ENCODE assay signal across 8 cellular contexts in genomic region chr19:41263042-41263849, GRCh38. TPM values are rescaled to one million over a fixed set of nuclear protein-coding genes. Genes with fewer than 3 reads are reported as not detected.
DNase-seq lines count a peak whose midpoint lies in the region; ATAC-seq, FAIRE-seq and TF ChIP-seq lines count a peak whose summit lies in the region.

No MANE protein-coding gene starts in this region.

- peaks cover 0 to 4% of the 10 kb centered on the region in 2 experiments; a peak in 2 of 5 replicates for H3K9me3 Mint-ChIP-seq in H9

- peak overlapping the region; percentile 4; the same call in 1 of the 2 replicates for H3K4ac ChIP-seq in H9 (ENCODE audit: low read depth, low read length)

- no peak overlapping the region for H2BK120ac ChIP-seq in H9 (ENCODE audit: low read depth, low read length, poor library complexity, severe bottlenecking)

- in situ Hi-C loops in HepG2 (cut with HindIII; ENCODE audit: extremely low pct_ligation_motif_present, low pct_unique_long_range_greater_than_20kb) = loop anchor here (5.0 kb wide), 2 partner anchors 36 to 61 kb away; no protein-coding TSS in a partner anchor

- no CpG with 5 or more reads among the region's 46 CpGs for WGBS in H9 (ENCODE audit: extremely low coverage, insufficient read length, low lambda C conversion rate)
- WGBS in HepG2 (ENCODE audit: low lambda C conversion rate) = 0% methylated on average over 30 of the region's 46 CpGs

- peak overlapping the region; percentile 42 for H2BK12ac ChIP-seq in H9 (ENCODE audit: insufficient read length, low read depth, low read length)

- H3K79me1 ChIP-seq in H9 (ENCODE audit: insufficient read depth, low read depth, low read length, poor library complexity, severe bottlenecking) = peaks cover 6% of the 10 kb centered on the region

- H3K56ac ChIP-seq in H9 (ENCODE audit: insufficient read length, low read depth, low read length) = peak overlapping the region; percentile 89

- H2BK20ac ChIP-seq in H9 (ENCODE audit: low read depth, low read length, poor library complexity, severe bottlenecking) = no peak overlapping the region

- TF ChIP-seq CTCF in H9 (conservative IDR thresholded peaks at IDR 0.05) (no peak), HepG2 (CRISPR knock-in tag; IDR thresholded peaks at IDR 0.05) (no peak)

- peaks cover 2 to 10% of the 10 kb centered on the region in 2 experiments for H3K36me3 ChIP-seq in HepG2 (replicated peaks in 1 of 2; ENCODE audit: control insufficient read depth in 1 of 2, insufficient read depth in 2 of 2, low read length in 2 of 2)

- H3K4me2 ChIP-seq in H9 (ENCODE audit: insufficient read depth, insufficient read length, low read length) (peak overlapping the region; percentile 83), HepG2 (ENCODE audit: low read depth, low read length) (peak overlapping the region; percentile 92)

- DNase-seq in GDM1 (lab: John Stamatoyannopoulos, UW) (peak; percentile 67), H9 (peak; percentile 44), NCI-H187 (lab: John Stamatoyannopoulos, UW) (peak; percentile 55 to 98), cerebellum (ENCODE audit: low spot score) (peak; percentile 79), HepG2 (ENCODE audit: low spot score) (peak; percentile 35)
- peak; percentile 66 for DNase-seq in activated CD4-positive, alpha-beta T cell treated with anti-CD3 and anti-CD28 coated beads for 1 hour
- peak; percentile 58 to 79 for DNase-seq in stimulated activated CD4-positive, alpha-beta T cell treated with anti-CD3 and anti-CD28 coated beads, Interleukin-4, amount 100 ng/mL, for 4 hours

- H3K27ac ChIP-seq in H9 (ENCODE audit: insufficient read length, low read depth, low read length) (peak overlapping the region; percentile 98), HepG2 (ENCODE audit: extremely low read length, insufficient read depth, low read length) (peak overlapping the region; percentile 96)

- H3K23ac ChIP-seq in H9 (ENCODE audit: insufficient read length, low read depth, low read length) = no peak overlapping the region

- peak overlapping the region; percentile 44 for H3K14ac ChIP-seq in H9 (ENCODE audit: insufficient read depth, low read length)

- ATAC-seq in HepG2 (peak; percentile 77), HG02840 (IDR thresholded peaks at IDR 0.05; ENCODE audit: low FRiP score, unreplicated experiment) (no peak)

- FAIRE-seq in HepG2 (lab: Jason Lieb, UNC) = no peak

- peak; percentile 61 to 84; a peak in 3 of 4 replicates for TF ChIP-seq POLR2A in HepG2 (IDR thresholded peaks at IDR 0.05; ENCODE audit: insufficient read depth in 1 of 2, low read depth in 2 of 2, low read length in 2 of 2)

- H3K27me3 ChIP-seq in H9 (ENCODE audit: insufficient read depth, low read length) (no peaks in the 10 kb centered on the region), HepG2 (ENCODE audit: control insufficient read depth in 1 of 2, insufficient read depth in 2 of 2, low read length in 2 of 2) (no peaks in the 10 kb centered on the region; a peak in 1 of 5 replicates)

- TF ChIP-seq RAD21 in HepG2 (CRISPR knock-in tag; IDR thresholded peaks at IDR 0.05) = no peak

- intact Hi-C loops in HepG2 (cut with micrococcal nuclease; ENCODE audit: unreplicated experiment) = loop anchor here (2.0 kb wide), 1 partner anchor 46 kb away; no protein-coding TSS in a partner anchor

- POLR2A ChIA-PET in HepG2 (lab: Yijun Ruan, JAX) = interaction anchor here (0.6 to 4.5 kb wide), 26 partner anchors 13 to 801 kb away, joined by 3 to 104 read pairs (median 7); partner anchors contain the start of genes B3GNT8, B9D2, CCDC97 and CYP2S1

- H3K4me1 Mint-ChIP-seq in H9 = peaks cover 30% of the 10 kb centered on the region in 2 experiments

- peaks cover 20 to 53% (median 41%) of the 10 kb centered on the region in 3 experiments for H3K36me3 Mint-ChIP-seq in H9 (ENCODE audit: insufficient read depth in 1 of 3, low read depth in 3 of 3)

- TF ChIP-seq EP300 in HepG2 (IDR thresholded peaks at IDR 0.05; ENCODE audit: low read depth in 2 of 2, low read length in 2 of 2) (peak in 1 of 2 experiments; percentile 3; a peak in 1 of 4 replicates), HepG2 (CRISPR knock-in tag; IDR thresholded peaks at IDR 0.05; ENCODE audit: borderline replicate concordance) (no peak)

- H2BK5ac ChIP-seq in H9 (ENCODE audit: insufficient read length, low read length) = peak overlapping the region; percentile 92

- H4K5ac ChIP-seq in H9 (ENCODE audit: insufficient read length, low read depth, low read length) = peak overlapping the region; percentile 73

- CTCF ChIA-PET in HepG2 (lab: Yijun Ruan, JAX; ENCODE audit: low intra/inter-chr PET ratio, low total read pairs) = interaction anchor here (3.8 kb wide), 1 partner anchor 59 kb away, joined by 55 read pairs; no protein-coding TSS in a partner anchor

- BruUV-seq in HepG2 (replicated peaks; lab: Mats Ljungman, UMichigan) = TSS peak; percentile 92

- peak overlapping the region; percentile 73 to 90 (median 80) for H3K4me3 ChIP-seq in HepG2 (replicated peaks in 1 of 3; ENCODE audit: insufficient read depth in 1 of 3, low read depth in 2 of 3, low read length in 3 of 3)

- no peak overlapping the region for H2AK5ac ChIP-seq in H9 (ENCODE audit: insufficient read length, low read length)

- peak overlapping the region; percentile 99 to 100 (median 99) for H3K27ac Mint-ChIP-seq in H9

- no peak overlapping the region for H3T11ph ChIP-seq in H9 (ENCODE audit: low read length)

- peak overlapping the region; percentile 29 for H3K18ac ChIP-seq in H9 (ENCODE audit: insufficient read length, low read depth, low read length)

- H3K4me1 ChIP-seq in H9 (ENCODE audit: insufficient read depth, low read length) (no peaks in the 10 kb centered on the region), HepG2 (ENCODE audit: insufficient read depth, low read length) (peaks cover 28% of the 10 kb centered on the region)

- H3K79me2 ChIP-seq in H9 (ENCODE audit: insufficient read depth, low read length) (peaks cover 28% of the 10 kb centered on the region), HepG2 (ENCODE audit: insufficient read depth, low read length) (peaks cover 39% of the 10 kb centered on the region)

- H3K9ac ChIP-seq in H9 (ENCODE audit: extremely low read depth, insufficient read length, low read length) (peak overlapping the region; percentile 91), HepG2 (ENCODE audit: insufficient read depth, low read depth, low read length) (peak overlapping the region; percentile 97)

- H3K9me3 ChIP-seq in H9 (ENCODE audit: control insufficient read depth, low read depth, low read length) (no peaks in the 10 kb centered on the region), HepG2 (ENCODE audit: low read length) (no peaks in the 10 kb centered on the region)

- no peak overlapping the region for H2AFZ ChIP-seq in H9 (ENCODE audit: low read length)
- no peak overlapping the region for H2AFZ ChIP-seq in HepG2 (ENCODE audit: low read length)

- H4K91ac ChIP-seq in H9 (ENCODE audit: insufficient read length, low read depth, low read length) = peak overlapping the region; percentile 1

- H4K20me1 ChIP-seq in H9 (ENCODE audit: control insufficient read depth, insufficient read depth, insufficient read length) = no peaks in the 10 kb centered on the region
- no peaks in the 10 kb centered on the region for H4K20me1 ChIP-seq in HepG2 (ENCODE audit: insufficient read depth, low read length)

- no peak overlapping the region for H2BK15ac ChIP-seq in H9 (ENCODE audit: low read depth, low read length)

- H3K27me3 Mint-ChIP-seq in H9 (ENCODE audit: low read depth) = peaks cover 1% of the 10 kb centered on the region; the same call in 1 of the 2 replicates

- peak overlapping the region; percentile 99 to 100 for H3K4me3 Mint-ChIP-seq in H9

- peaks cover 18% of the 10 kb centered on the region for H3K23me2 ChIP-seq in H9 (ENCODE audit: insufficient read length, low read depth, low read length, poor library complexity, severe bottlenecking)

- no peak overlapping the region for H4K8ac ChIP-seq in H9 (replicated peaks; ENCODE audit: insufficient read length, low read depth, low read length)

RNA-seq across cellular contexts. Expression of gene HNRNPUL1, which starts 0.9 kb away (rescaled TPM):
- total RNA-seq in H9 (2021) (309 and 315 TPM in 2 replicates), cerebellum (77.0 TPM), HepG2 (2016; rRNA removed; fragmentation: Illumina TruSeq; extraction: Trizol) (81.7 and 88.8 TPM in 2 replicates)
- 30.9 and 33.3 TPM in 2 replicates for total RNA-seq in HepG2 (2016; cell fraction: cytosol; rRNA removed; fragmentation: Illumina TruSeq; extraction: Trizol; ENCODE audit: low read depth)
- 77.3 and 84.2 TPM in 2 replicates for total RNA-seq in HepG2 (2016; cell fraction: insoluble cytoplasmic fraction; rRNA removed; fragmentation: Illumina TruSeq; extraction: Trizol)
- 78.7 and 78.8 TPM in 2 replicates for total RNA-seq in HepG2 (2016; cell fraction: membrane; rRNA removed; fragmentation: Illumina TruSeq; extraction: Trizol)
- 62.2 and 71.6 TPM in 2 replicates for total RNA-seq in HepG2 (2016; cell fraction: nucleus; rRNA removed; fragmentation: Illumina TruSeq; extraction: Trizol)
- 29.7 and 30.9 TPM in 2 replicates for polyA plus RNA-seq in HepG2 (2011; rRNA removed)
- 16.7 and 21.1 TPM in 2 replicates for polyA plus RNA-seq in HepG2 (2011; cell fraction: cytosol; rRNA removed)
- 36.0 and 41.1 TPM in 2 replicates for polyA plus RNA-seq in HepG2 (2011; cell fraction: nucleus; rRNA removed)
- 62.3 and 78.5 TPM in 2 replicates for polyA plus RNA-seq in HepG2 (2012)
- polyA plus RNA-seq in HepG2 (2016; cell fraction: cytosol; fragmentation: Illumina TruSeq; extraction: Trizol; ENCODE audit: low read depth) = 43.7 and 48.0 TPM in 2 replicates
- 126 and 151 TPM in 2 replicates for polyA plus RNA-seq in HepG2 (2016; cell fraction: insoluble cytoplasmic fraction; fragmentation: Illumina TruSeq; extraction: Trizol; ENCODE audit: low read depth)
- polyA plus RNA-seq in HepG2 (2016; cell fraction: membrane; fragmentation: Illumina TruSeq; extraction: Trizol; ENCODE audit: low read depth) = 99.0 and 109 TPM in 2 replicates
- 102 and 113 TPM in 2 replicates for polyA plus RNA-seq in HepG2 (2016; cell fraction: nucleus; fragmentation: Illumina TruSeq; extraction: Trizol; ENCODE audit: insufficient read depth, low read depth)
- polyA minus RNA-seq in HepG2 (2011; rRNA and poly(A)+ RNA removed; ENCODE audit: low replicate concordance) = 47.6 and 50.7 TPM in 2 replicates
- 23.6 and 33.9 TPM in 2 replicates for polyA minus RNA-seq in HepG2 (2011; cell fraction: cytosol; rRNA and poly(A)+ RNA removed)
- 61.9 and 71.0 TPM in 2 replicates for polyA minus RNA-seq in HepG2 (2011; cell fraction: nucleus; rRNA and poly(A)+ RNA removed)

RNA-seq across cellular contexts. Expression of gene AXL, which starts 44.2 kb away (rescaled TPM):
- total RNA-seq in H9 (2021) (29.4 and 30.3 TPM in 2 replicates), cerebellum (10.6 TPM), HepG2 (2016; rRNA removed; fragmentation: Illumina TruSeq; extraction: Trizol) (0.31 and 0.71 TPM in 2 replicates)
- 0.18 and 0.20 TPM in 2 replicates for total RNA-seq in HepG2 (2016; cell fraction: cytosol; rRNA removed; fragmentation: Illumina TruSeq; extraction: Trizol; ENCODE audit: low read depth)
- 0.54 and 0.67 TPM in 2 replicates for total RNA-seq in HepG2 (2016; cell fraction: insoluble cytoplasmic fraction; rRNA removed; fragmentation: Illumina TruSeq; extraction: Trizol)
- total RNA-seq in HepG2 (2016; cell fraction: membrane; rRNA removed; fragmentation: Illumina TruSeq; extraction: Trizol) = 0.59 and 0.79 TPM in 2 replicates
- total RNA-seq in HepG2 (2016; cell fraction: nucleus; rRNA removed; fragmentation: Illumina TruSeq; extraction: Trizol) = 1.1 and 1.8 TPM in 2 replicates
- 5.7 and 5.9 TPM in 2 replicates for polyA plus RNA-seq in HepG2 (2011; rRNA removed)
- polyA plus RNA-seq in HepG2 (2011; cell fraction: cytosol; rRNA removed) = 4.3 and 4.8 TPM in 2 replicates
- 5.2 and 8.0 TPM in 2 replicates for polyA plus RNA-seq in HepG2 (2011; cell fraction: nucleus; rRNA removed)
- polyA plus RNA-seq in HepG2 (2012) = 2.9 and 4.5 TPM in 2 replicates
- polyA plus RNA-seq in HepG2 (2016; cell fraction: cytosol; fragmentation: Illumina TruSeq; extraction: Trizol; ENCODE audit: low read depth) = 0.09 and 0.10 TPM in 2 replicates
- polyA plus RNA-seq in HepG2 (2016; cell fraction: insoluble cytoplasmic fraction; fragmentation: Illumina TruSeq; extraction: Trizol; ENCODE audit: low read depth) = 0.39 and 0.46 TPM in 2 replicates
- 0.32 and 0.35 TPM in 2 replicates for polyA plus RNA-seq in HepG2 (2016; cell fraction: membrane; fragmentation: Illumina TruSeq; extraction: Trizol; ENCODE audit: low read depth)
- 1.3 and 1.4 TPM in 2 replicates for polyA plus RNA-seq in HepG2 (2016; cell fraction: nucleus; fragmentation: Illumina TruSeq; extraction: Trizol; ENCODE audit: insufficient read depth, low read depth)
- 26.1 and 95.6 TPM in 2 replicates for polyA minus RNA-seq in HepG2 (2011; rRNA and poly(A)+ RNA removed; ENCODE audit: low replicate concordance)
- 11.6 and 12.8 TPM in 2 replicates for polyA minus RNA-seq in HepG2 (2011; cell fraction: cytosol; rRNA and poly(A)+ RNA removed)
- polyA minus RNA-seq in HepG2 (2011; cell fraction: nucleus; rRNA and poly(A)+ RNA removed) = 5.0 and 5.1 TPM in 2 replicates

RNA-seq across cellular contexts. Expression of gene CCDC97, which starts 46.7 kb away (rescaled TPM):
- 37.2 and 39.4 TPM in 2 replicates for total RNA-seq in H9 (2021)
- total RNA-seq in cerebellum = 8.3 TPM
- total RNA-seq in HepG2 (2016; rRNA removed; fragmentation: Illumina TruSeq; extraction: Trizol) = 7.1 and 7.3 TPM in 2 replicates
- 1.5 and 3.3 TPM in 2 replicates for total RNA-seq in HepG2 (2016; cell fraction: cytosol; rRNA removed; fragmentation: Illumina TruSeq; extraction: Trizol; ENCODE audit: low read depth)
- total RNA-seq in HepG2 (2016; cell fraction: insoluble cytoplasmic fraction; rRNA removed; fragmentation: Illumina TruSeq; extraction: Trizol) = 6.7 and 7.8 TPM in 2 replicates
- 4.3 and 5.8 TPM in 2 replicates for total RNA-seq in HepG2 (2016; cell fraction: membrane; rRNA removed; fragmentation: Illumina TruSeq; extraction: Trizol)
- 5.8 and 7.6 TPM in 2 replicates for total RNA-seq in HepG2 (2016; cell fraction: nucleus; rRNA removed; fragmentation: Illumina TruSeq; extraction: Trizol)
- 6.2 and 7.2 TPM in 2 replicates for polyA plus RNA-seq in HepG2 (2011; rRNA removed)
- 6.6 and 7.0 TPM in 2 replicates for polyA plus RNA-seq in HepG2 (2011; cell fraction: cytosol; rRNA removed)
- 10.5 and 12.4 TPM in 2 replicates for polyA plus RNA-seq in HepG2 (2011; cell fraction: nucleus; rRNA removed)
- 8.9 and 9.4 TPM in 2 replicates for polyA plus RNA-seq in HepG2 (2012)
- 1.4 and 1.9 TPM in 2 replicates for polyA plus RNA-seq in HepG2 (2016; cell fraction: cytosol; fragmentation: Illumina TruSeq; extraction: Trizol; ENCODE audit: low read depth)
- 10.6 and 15.1 TPM in 2 replicates for polyA plus RNA-seq in HepG2 (2016; cell fraction: insoluble cytoplasmic fraction; fragmentation: Illumina TruSeq; extraction: Trizol; ENCODE audit: low read depth)
- polyA plus RNA-seq in HepG2 (2016; cell fraction: membrane; fragmentation: Illumina TruSeq; extraction: Trizol; ENCODE audit: low read depth) = 4.3 and 5.1 TPM in 2 replicates
- 16.5 and 17.3 TPM in 2 replicates for polyA plus RNA-seq in HepG2 (2016; cell fraction: nucleus; fragmentation: Illumina TruSeq; extraction: Trizol; ENCODE audit: insufficient read depth, low read depth)
- 11.3 and 18.0 TPM in 2 replicates for polyA minus RNA-seq in HepG2 (2011; rRNA and poly(A)+ RNA removed; ENCODE audit: low replicate concordance)
- 3.8 and 5.4 TPM in 2 replicates for polyA minus RNA-seq in HepG2 (2011; cell fraction: cytosol; rRNA and poly(A)+ RNA removed)
- 9.4 and 9.9 TPM in 2 replicates for polyA minus RNA-seq in HepG2 (2011; cell fraction: nucleus; rRNA and poly(A)+ RNA removed)
